In the genomic region with DNA sequence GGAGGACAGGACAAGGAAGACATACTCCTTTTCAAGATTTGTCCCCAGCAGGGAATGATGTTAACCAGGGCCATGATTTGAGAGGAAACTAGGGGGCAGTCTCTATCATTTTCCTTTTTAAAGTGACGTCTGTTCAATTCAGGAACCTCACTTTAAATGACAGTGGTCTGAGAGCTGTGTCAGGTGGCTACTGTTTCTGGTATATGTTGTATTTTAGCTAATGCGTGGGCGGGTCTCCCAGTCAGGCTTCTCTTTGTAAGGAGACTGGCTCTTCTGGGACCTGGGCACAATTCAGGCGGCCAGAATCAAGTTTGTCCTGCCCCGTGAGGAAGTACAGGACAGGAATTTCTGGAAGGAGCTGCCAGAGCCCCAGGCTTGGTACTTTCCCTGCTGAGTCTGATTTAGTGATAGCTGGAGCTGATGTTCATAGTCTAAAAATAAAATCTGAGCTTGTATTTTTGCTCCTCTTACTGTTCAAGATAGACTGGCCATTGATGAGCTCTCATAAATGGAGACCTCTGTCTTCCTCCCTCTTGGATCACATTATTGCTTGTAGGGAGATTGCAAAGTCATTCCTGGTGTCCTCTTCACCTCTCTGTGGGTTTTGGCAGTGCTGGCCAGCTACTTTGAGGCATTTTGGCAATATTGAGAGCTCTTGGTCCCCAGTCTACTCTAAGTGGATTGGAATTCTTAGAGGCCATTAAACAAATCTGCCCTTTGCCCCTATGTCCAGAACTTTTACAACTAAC, we compare ENCODE assay signal across 9 cellular contexts. TPM values are rescaled to one million over a fixed set of nuclear protein-coding genes. Genes with fewer than 3 reads are reported as not detected.
DNase-seq lines count a peak whose midpoint lies in the region; ATAC-seq lines count a peak whose summit lies in the region.
"Had no signal": no experiment of that assay in that cellular context is flagged by ENCODE, and none has a peak within 500 bp of the region (broad histone marks: within the 10 kb centered on the region; RNA-seq: fewer than 3 reads in every experiment).

No MANE protein-coding gene starts in this region.

- no peaks in the 10 kb centered on the region for H3K27me3 Mint-ChIP-seq in activated T-helper 2 cell treated with anti-CD3 and anti-CD28 coated beads, Interferon-gamma antibody, Interleukin-2, Interleukin-4, amounts not matched to agents 10 μg/mL and 5 μg/mL and 100 μg/mL, durations not matched to agents 14 hours and 24 hours and 36 hours (ENCODE audit: low read depth)
- H3K27me3 Mint-ChIP-seq: IgD-negative memory B cell had no signal

- peak overlapping the region; percentile 46 for H3K27ac ChIP-seq in stomach smooth muscle (ENCODE audit: low read length)

- peaks cover 60% of the 10 kb centered on the region for H3K36me3 Mint-ChIP-seq in activated T-helper 2 cell treated with anti-CD3 and anti-CD28 coated beads, Interferon-gamma antibody, Interleukin-2, Interleukin-4, amounts not matched to agents 10 μg/mL and 5 μg/mL and 100 μg/mL, durations not matched to agents 14 hours and 24 hours and 36 hours (ENCODE audit: low read depth)

- H3K27me3 ChIP-seq in stomach smooth muscle (ENCODE audit: control insufficient read depth in 1 of 2, insufficient read depth in 2 of 2, low read length in 2 of 2): no peaks in the 10 kb centered on the region

- peaks cover 22% of the 10 kb centered on the region for H3K4me1 Mint-ChIP-seq in activated T-helper 2 cell treated with anti-CD3 and anti-CD28 coated beads, Interferon-gamma antibody, Interleukin-2, Interleukin-4, amounts not matched to agents 10 μg/mL and 5 μg/mL and 100 μg/mL, durations not matched to agents 14 hours and 24 hours and 36 hours (ENCODE audit: low read depth)

- H3K27ac Mint-ChIP-seq in activated T-helper 2 cell treated with anti-CD3 and anti-CD28 coated beads, Interferon-gamma antibody, Interleukin-2, Interleukin-4, amounts not matched to agents 10 μg/mL and 5 μg/mL and 100 μg/mL, durations not matched to agents 14 hours and 24 hours and 36 hours: peak overlapping the region; percentile 56

- H3K4me1 ChIP-seq in stomach smooth muscle (ENCODE audit: control insufficient read depth, insufficient read depth, low read length): peaks cover 25% of the 10 kb centered on the region

- intact Hi-C loops in activated T-helper 2 cell treated with anti-CD3 and anti-CD28 coated beads, Interferon-gamma antibody, Interleukin-2, Interleukin-4, amounts not matched to agents 10 μg/mL and 5 μg/mL and 100 μg/mL, durations not matched to agents 14 hours and 24 hours and 36 hours (cut with micrococcal nuclease): no loop called here

- peak overlapping the region in 1 of 2 donors; percentile 10 for H3K9ac ChIP-seq in stomach smooth muscle (ENCODE audit: low read length in 2 of 2)

- ATAC-seq in GM18868 (IDR thresholded peaks at IDR 0.05; ENCODE audit: unreplicated experiment): peak; percentile 43
- no peak for ATAC-seq in GM21423 (IDR thresholded peaks at IDR 0.05; ENCODE audit: unreplicated experiment)
- ATAC-seq in HG03039 (IDR thresholded peaks at IDR 0.05; ENCODE audit: unreplicated experiment): no peak

- H3K9me3 ChIP-seq in stomach smooth muscle (ENCODE audit: control insufficient read depth in 2 of 2, low read length in 2 of 2): no peaks in the 10 kb centered on the region

- peaks cover 18 to 21% of the 10 kb centered on the region in 2 donors for H3K36me3 ChIP-seq in stomach smooth muscle (ENCODE audit: control insufficient read depth in 2 of 2, insufficient read depth in 2 of 2, low read length in 2 of 2)

- no peak overlapping the region for H3K4me3 Mint-ChIP-seq in activated T-helper 2 cell treated with anti-CD3 and anti-CD28 coated beads, Interferon-gamma antibody, Interleukin-2, Interleukin-4, amounts not matched to agents 10 μg/mL and 5 μg/mL and 100 μg/mL, durations not matched to agents 14 hours and 24 hours and 36 hours (ENCODE audit: low read depth)
- H3K4me3 Mint-ChIP-seq: IgD-negative memory B cell had no signal

- no peaks in the 10 kb centered on the region for H3K9me3 Mint-ChIP-seq in activated T-helper 2 cell treated with anti-CD3 and anti-CD28 coated beads, Interferon-gamma antibody, Interleukin-2, Interleukin-4, amounts not matched to agents 10 μg/mL and 5 μg/mL and 100 μg/mL, durations not matched to agents 14 hours and 24 hours and 36 hours
- H3K9me3 Mint-ChIP-seq: IgD-negative memory B cell had no signal

- DNase-seq in activated T-helper 2 cell treated with anti-CD3 and anti-CD28 coated beads, Interferon-gamma antibody, Interleukin-2, Interleukin-4, amounts not matched to agents 10 μg/mL and 5 μg/mL and 100 μg/mL, durations not matched to agents 14 hours and 24 hours and 36 hours (ENCODE audit: low spot score): no peak
- peak; percentile 37 for DNase-seq in iPS-NIHi7 (ENCODE audit: extremely low spot score)
- no peak for DNase-seq in medulla oblongata (ENCODE audit: extremely low spot score)
- DNase-seq: NK-92 treated with Interleukin-12 subunit alpha and Interleukin-12 subunit beta, amount 100 ng/mL, for 24 hours had no signal

- H3K4me3 ChIP-seq in stomach smooth muscle (ENCODE audit: low read length in 2 of 2): peak overlapping the region; percentile 12 to 29

RNA-seq across cellular contexts. Expression of a gene that starts 25.6 kb away (rescaled TPM):
- total RNA-seq in activated T-helper 2 cell treated with anti-CD3 and anti-CD28 coated beads, Interferon-gamma antibody, Interleukin-2, Interleukin-4, amounts not matched to agents 10 μg/mL and 5 μg/mL and 100 μg/mL, durations not matched to agents 14 hours and 24 hours and 36 hours: 111 and 115 TPM in 2 replicates
